8 cellular contexts compared by ENCODE assay signal in genomic region chr2:95121150-95121494, GRCh38. TPM values are rescaled to one million over a fixed set of nuclear protein-coding genes. Genes with fewer than 3 reads are reported as not detected.
DNase-seq lines count a peak whose midpoint lies in the region; ATAC-seq and TF ChIP-seq lines count a peak whose summit lies in the region.

No MANE protein-coding gene starts in this region.

- peak overlapping the region; percentile 98 for H3K4me3 ChIP-seq in adipocyte (ENCODE audit: low read length)
- peak overlapping the region; percentile 97 to 100 for H3K4me3 ChIP-seq in stomach smooth muscle (ENCODE audit: low read length in 2 of 2)

- peaks cover 31% of the 10 kb centered on the region for H3K4me1 ChIP-seq in adipocyte (ENCODE audit: control insufficient read depth, insufficient read depth, low read length)
- peaks cover 15% of the 10 kb centered on the region for H3K4me1 ChIP-seq in stomach smooth muscle (ENCODE audit: control insufficient read depth, insufficient read depth, low read length)

- no peaks in the 10 kb centered on the region for H3K27me3 Mint-ChIP-seq in Calu3 (ENCODE audit: unreplicated experiment)
- peaks cover 2 to 6% (median 5%) of the 10 kb centered on the region in 3 donors for H3K27me3 Mint-ChIP-seq in immature natural killer cell (ENCODE audit: low read depth in 3 of 3)

- H3K9me3 ChIP-seq in adipocyte (ENCODE audit: control insufficient read depth, low read length) (no peaks in the 10 kb centered on the region), stomach smooth muscle (ENCODE audit: control insufficient read depth in 2 of 2, low read length in 2 of 2) (no peaks in the 10 kb centered on the region)

- ATAC-seq in HG03354 (IDR thresholded peaks at IDR 0.05; ENCODE audit: poor library complexity, severe bottlenecking, unreplicated experiment), result peak; percentile 5

- H3K27ac Mint-ChIP-seq in Calu3 (ENCODE audit: unreplicated experiment) (peak overlapping the region; percentile 91), immature natural killer cell (peak overlapping the region; percentile 87 to 97 (median 96))

- no TSS peak for BruUV-seq in Calu3 (replicated peaks; lab: Mats Ljungman, UMichigan)

- peak overlapping the region; percentile 85 for H3K4me3 Mint-ChIP-seq in Calu3 (ENCODE audit: low read depth, unreplicated experiment)
- H3K4me3 Mint-ChIP-seq in immature natural killer cell, result peak overlapping the region; percentile 96 to 98 (median 97)

- no peaks in the 10 kb centered on the region for H3K9me3 Mint-ChIP-seq in Calu3 (ENCODE audit: low read depth, unreplicated experiment)
- H3K9me3 Mint-ChIP-seq in immature natural killer cell, result no peaks in the 10 kb centered on the region

- intact Hi-C loops in Calu3 (cut with micrococcal nuclease; ENCODE audit: unreplicated experiment), result loop anchor here (5.0 kb wide), 1 partner anchor 86 kb away; the partner anchor contains the start of gene ZNF892

- H3K27me3 ChIP-seq in adipocyte (replicated peaks; ENCODE audit: control insufficient read depth, insufficient read depth, low read length), result no peaks in the 10 kb centered on the region
- no peaks in the 10 kb centered on the region for H3K27me3 ChIP-seq in stomach smooth muscle (ENCODE audit: control insufficient read depth in 1 of 2, insufficient read depth in 2 of 2, low read length in 2 of 2)

- H3K9ac ChIP-seq in adipocyte (ENCODE audit: low read length), result peak overlapping the region; percentile 93
- peak overlapping the region; percentile 89 to 90 for H3K9ac ChIP-seq in stomach smooth muscle (ENCODE audit: low read length in 2 of 2)

- H3K36me3 Mint-ChIP-seq in Calu3 (ENCODE audit: insufficient read depth, unreplicated experiment) (peaks cover 34% of the 10 kb centered on the region), immature natural killer cell (peaks cover 0 to 6% (median 0%) of the 10 kb centered on the region in 3 donors)

- H3K36me3 ChIP-seq in adipocyte (ENCODE audit: control insufficient read depth, insufficient read depth, low read length, severe bottlenecking), result peaks cover 13% of the 10 kb centered on the region
- H3K36me3 ChIP-seq in stomach smooth muscle (ENCODE audit: control insufficient read depth in 2 of 2, insufficient read depth in 2 of 2, low read length in 2 of 2), result no peaks in the 10 kb centered on the region

- H3K4me1 Mint-ChIP-seq in Calu3 (ENCODE audit: low read depth, unreplicated experiment) (peaks cover 17% of the 10 kb centered on the region), immature natural killer cell (peaks cover 48 to 52% of the 10 kb centered on the region in 2 donors)

- peak overlapping the region; percentile 89 for H3K27ac ChIP-seq in stomach smooth muscle (ENCODE audit: low read length)

- TF ChIP-seq CTCF in Calu3 (IDR thresholded peaks at IDR 0.05; ENCODE audit: unreplicated experiment), result no peak

- no peak for DNase-seq in Calu3
- peak; percentile 52 for DNase-seq in adipocyte (ENCODE audit: low read depth)
- no peak for DNase-seq in immature natural killer cell
- DNase-seq in GM03348 (ENCODE audit: low spot score), result no peak
- DNase-seq in LoVo (ENCODE audit: low spot score), result no peak
- DNase-seq in NCI-H226, result no peak

- CTCF ChIA-PET in Calu3 (lab: Charles Lee), result interaction anchor here (0.8 to 1.7 kb wide), 3 partner anchors 38 to 135 kb away, joined by 3 to 4 read pairs (median 3); partner anchors contain the start of genes ZNF2 and ZNF514

RNA-seq across cellular contexts. Expression of gene MRPS5, which starts 0.5 kb away (rescaled TPM):
- 67.9 and 71.5 TPM in 2 replicates for total RNA-seq in Calu3 (2022)
- 10 to 100 TPM; 26.9 to 35.0 (median 30.5) TPM for polyA plus RNA-seq in immature natural killer cell

RNA-seq across cellular contexts. Expression of gene ZNF514, which starts 38.5 kb away (rescaled TPM):
- 14.0 and 17.4 TPM in 2 replicates for total RNA-seq in Calu3 (2022)
- polyA plus RNA-seq in immature natural killer cell, result 1 to 10 TPM; 2.5 to 8.4 (median 5.1) TPM

RNA-seq across cellular contexts. Expression of gene ZNF2, which starts 44.5 kb away (rescaled TPM):
- total RNA-seq in Calu3 (2022), result 3.5 and 4.8 TPM in 2 replicates
- polyA plus RNA-seq in immature natural killer cell, result 1 to 10 TPM in 2 of 3 donors, not detected in 1; 1.2 to 3.8 TPM
